31 cellular contexts compared by ENCODE assay signal in genomic region chr2:226461981-226462380, GRCh38.
"Had no signal": no experiment of that assay in that cellular context is flagged by ENCODE, and none has a peak within 500 bp of the region (broad histone marks: within the 10 kb centered on the region; RNA-seq: fewer than 3 reads in every experiment).

No MANE protein-coding gene starts in this region.

- ATAC-seq: activated CD8-positive, alpha-beta memory T cell treated with anti-CD3 and anti-CD28 coated beads, Interleukin-2, amount 10 ng/mL, durations not matched to agents 7 days and 5 days; body of pancreas; Panc1; Right ventricle myocardium inferior had no signal

- H3K4me1 ChIP-seq: ascending aorta, body of pancreas, breast epithelium had no signal

- H3K27me3 ChIP-seq: ascending aorta, body of pancreas, breast epithelium had no signal

- H3K4me3 ChIP-seq: ascending aorta, body of pancreas, breast epithelium had no signal

- H3K27ac ChIP-seq: ascending aorta, body of pancreas, breast epithelium, RWPE1, WERI-Rb-1 had no signal

- DNase-seq: activated CD4-positive, alpha-beta memory T cell treated with anti-CD3 and anti-CD28 coated beads, Interleukin-2, amount 10 ng/mL, durations not matched to agents 7 days and 5 days; activated CD4-positive, alpha-beta T cell treated with anti-CD3 and anti-CD28 coated beads for 1 hour; activated CD4-positive, alpha-beta T cell treated with anti-CD3 and anti-CD28 coated beads for 48 hours; activated CD4-positive, CD25-positive, alpha-beta regulatory T cell; activated CD8-positive, alpha-beta memory T cell treated with anti-CD3 and anti-CD28 coated beads for 24 hours; activated CD8-positive, alpha-beta memory T cell treated with anti-CD3 and anti-CD28 coated beads, Interleukin-2, amount 10 ng/mL, durations not matched to agents 7 days and 5 days; activated CD8-positive, alpha-beta memory T cell treated with anti-CD3 and anti-CD28 coated beads, Interleukin-2, amount 50 U/mL, for 48 hours; activated effector memory CD4-positive, alpha-beta T cell treated with anti-CD3 and anti-CD28 coated beads, Interleukin-2, amount 50 U/mL, for 16 hours; activated naive CD4-positive, alpha-beta T cell; activated naive CD4-positive, alpha-beta T cell treated with anti-CD3 and anti-CD28 coated beads, Interleukin-2, amount 50 U/mL, for 16 hours; activated naive CD8-positive, alpha-beta T cell treated with anti-CD3 and anti-CD28 coated beads for 36 hours; activated T-cell treated with anti-CD3 and anti-CD28 coated beads, Interleukin-2, amount 50 U/mL, for 48 hours; amygdala; body of pancreas; NCI-H1048; NCI-H1105 treated with DMSO at 0.1 percent for 48 hours; NCI-H1436; NCI-H1694; NCI-H1930; NCI-H2081 treated with DMSO at 0.1 percent for 48 hours; NCI-H345; NCI-H524 treated with DMSO at 0.1 percent for 48 hours; SIG-M5; SW 1271; T1000; WERI-Rb-1 had no signal

- H3K36me3 Mint-ChIP-seq: activated CD8-positive, alpha-beta memory T cell treated with anti-CD3 and anti-CD28 coated beads, Interleukin-2, amount 10 ng/mL, durations not matched to agents 7 days and 5 days; activated naive CD8-positive, alpha-beta T cell treated with anti-CD3 and anti-CD28 coated beads for 36 hours had no signal

- H3K27ac Mint-ChIP-seq: activated CD4-positive, alpha-beta memory T cell treated with anti-CD3 and anti-CD28 coated beads, Interleukin-2, amount 10 ng/mL, durations not matched to agents 7 days and 5 days; activated CD8-positive, alpha-beta memory T cell treated with anti-CD3 and anti-CD28 coated beads, Interleukin-2, amount 10 ng/mL, durations not matched to agents 7 days and 5 days; activated naive CD8-positive, alpha-beta T cell treated with anti-CD3 and anti-CD28 coated beads for 36 hours had no signal

- H3K4me1 Mint-ChIP-seq: activated CD4-positive, alpha-beta memory T cell treated with anti-CD3 and anti-CD28 coated beads, Interleukin-2, amount 10 ng/mL, durations not matched to agents 7 days and 5 days; activated CD8-positive, alpha-beta memory T cell treated with anti-CD3 and anti-CD28 coated beads, Interleukin-2, amount 10 ng/mL, durations not matched to agents 7 days and 5 days; activated naive CD8-positive, alpha-beta T cell treated with anti-CD3 and anti-CD28 coated beads for 36 hours had no signal

- H3K36me3 ChIP-seq: ascending aorta, breast epithelium, WERI-Rb-1 had no signal

- H3K9me3 ChIP-seq: ascending aorta, body of pancreas, breast epithelium had no signal

- H3K9me3 Mint-ChIP-seq: activated CD4-positive, alpha-beta memory T cell treated with anti-CD3 and anti-CD28 coated beads, Interleukin-2, amount 10 ng/mL, durations not matched to agents 7 days and 5 days had no signal

- H3K4me3 Mint-ChIP-seq: activated CD4-positive, alpha-beta memory T cell treated with anti-CD3 and anti-CD28 coated beads, Interleukin-2, amount 10 ng/mL, durations not matched to agents 7 days and 5 days; activated CD8-positive, alpha-beta memory T cell treated with anti-CD3 and anti-CD28 coated beads, Interleukin-2, amount 10 ng/mL, durations not matched to agents 7 days and 5 days; activated naive CD8-positive, alpha-beta T cell treated with anti-CD3 and anti-CD28 coated beads for 36 hours had no signal
